ENCODE assay signal across 17 cellular contexts in the genomic region with DNA sequence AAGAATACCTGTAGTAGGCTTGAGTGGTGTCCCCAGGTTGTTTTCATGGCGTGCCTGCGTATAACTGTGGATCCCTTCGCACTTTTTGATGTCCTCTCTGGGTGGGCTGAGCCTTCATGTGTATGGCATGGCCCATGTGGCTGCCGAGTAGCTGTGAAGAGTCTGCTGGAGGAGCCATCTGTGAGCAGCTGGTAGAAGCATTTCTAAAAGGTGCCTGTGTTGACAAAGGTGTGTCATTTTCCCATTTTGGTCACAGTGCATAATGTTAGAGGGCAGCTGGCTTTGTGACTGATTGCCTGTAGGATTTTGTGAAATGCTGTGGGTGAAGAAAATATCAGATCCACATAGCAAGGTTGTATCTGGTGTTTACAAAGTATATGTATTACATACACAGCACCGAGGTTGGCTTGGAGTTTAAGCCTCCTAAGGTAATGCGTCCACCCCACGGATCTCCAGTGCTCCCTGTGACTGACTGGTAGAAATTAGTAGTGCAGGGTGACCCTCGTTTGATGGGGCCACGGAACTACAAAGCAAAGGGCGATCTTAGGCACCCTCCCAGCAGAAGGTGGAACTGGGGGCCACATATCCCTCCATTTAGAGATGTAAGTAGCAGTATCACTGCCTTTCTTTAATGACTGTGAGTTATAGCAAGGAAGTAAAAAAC. TPM values are rescaled to one million over a fixed set of nuclear protein-coding genes. Genes with fewer than 3 reads are reported as not detected.
DNase-seq lines count a peak whose midpoint lies in the region; ATAC-seq lines count a peak whose summit lies in the region.
"Had no signal": no experiment of that assay in that cellular context is flagged by ENCODE, and none has a peak within 500 bp of the region (broad histone marks: within the 10 kb centered on the region; RNA-seq: fewer than 3 reads in every experiment).

No MANE protein-coding gene starts in this region.

- no peak overlapping the region for H3K27ac Mint-ChIP-seq in activated T-cell treated with anti-CD3 and anti-CD28 coated beads, Interleukin-2, amount 50 U/mL, for 24 hours
- H3K27ac Mint-ChIP-seq: activated naive CD8-positive, alpha-beta T cell treated with anti-CD3 and anti-CD28 coated beads, Interleukin-2, amount 10 ng/mL, durations not matched to agents 7 days and 5 days; naive thymus-derived CD4-positive, alpha-beta T cell had no signal

- peak; percentile 74 for DNase-seq in DMS153 (lab: John Stamatoyannopoulos, UW)
- DNase-seq in RPMI8226, result peak; percentile 19
- peak; percentile 20 for DNase-seq in left cardiac atrium
- peak; percentile 62 to 88 for DNase-seq in trophoblast cell
- no peak for DNase-seq in activated T-cell treated with anti-CD3 and anti-CD28 coated beads, Interleukin-2, amount 50 U/mL, for 24 hours
- DNase-seq in activated CD4-positive, CD25-positive, alpha-beta regulatory T cell (lab: John Stamatoyannopoulos, UW), result no peak
- no peak for DNase-seq in T-helper 1 cell
- DNase-seq: activated CD4-positive, alpha-beta T cell treated with anti-CD3 and anti-CD28 coated beads for 48 hours; activated naive CD8-positive, alpha-beta T cell treated with anti-CD3 and anti-CD28 coated beads, Interleukin-2, amount 10 ng/mL, durations not matched to agents 7 days and 5 days; cerebellar nuclear complex; glutamatergic neuron; kidney glomerular epithelial cell; naive thymus-derived CD4-positive, alpha-beta T cell; NCI-H1930; NK-92 treated with Interleukin-12 subunit alpha and Interleukin-12 subunit beta, amount 100 ng/mL, for 24 hours; SHP77 treated with DMSO at 0.1 percent for 48 hours had no signal

- no peaks in the 10 kb centered on the region for H3K79me2 ChIP-seq in trophoblast cell (ENCODE audit: control insufficient read depth, insufficient read depth, low read length, poor library complexity)

- no peak overlapping the region for H3K23ac ChIP-seq in trophoblast cell (ENCODE audit: low read length)

- H3K36me3 Mint-ChIP-seq in activated T-cell treated with anti-CD3 and anti-CD28 coated beads, Interleukin-2, amount 50 U/mL, for 24 hours (ENCODE audit: low read depth), result no peaks in the 10 kb centered on the region
- H3K36me3 Mint-ChIP-seq: activated naive CD8-positive, alpha-beta T cell treated with anti-CD3 and anti-CD28 coated beads, Interleukin-2, amount 10 ng/mL, durations not matched to agents 7 days and 5 days; naive thymus-derived CD4-positive, alpha-beta T cell had no signal

- H3K4me2 ChIP-seq in trophoblast cell (ENCODE audit: low read length), result no peak overlapping the region

- no peaks in the 10 kb centered on the region for H3K27me3 ChIP-seq in trophoblast cell (ENCODE audit: insufficient read depth, low read length)

- H4K12ac ChIP-seq in trophoblast cell (ENCODE audit: low read depth, low read length), result no peak overlapping the region

- no peaks in the 10 kb centered on the region for H3K9me3 ChIP-seq in trophoblast cell (ENCODE audit: insufficient read depth, low read depth, low read length)

- H4K8ac ChIP-seq in trophoblast cell (ENCODE audit: low read depth, low read length), result no peak overlapping the region

- no CpG with 5 or more reads among the region's 10 CpGs for WGBS in trophoblast cell (ENCODE audit: extremely low coverage, insufficient coverage, insufficient read length)

- no peak overlapping the region for H2BK5ac ChIP-seq in trophoblast cell (ENCODE audit: low read depth, low read length, poor library complexity)

- H2BK12ac ChIP-seq in trophoblast cell (ENCODE audit: low read length), result no peak overlapping the region

- H2BK120ac ChIP-seq in trophoblast cell (ENCODE audit: insufficient read depth, low read length, poor library complexity), result no peak overlapping the region

- no peak overlapping the region for H3K27ac ChIP-seq in trophoblast cell (ENCODE audit: low read depth, low read length)

- no peak overlapping the region for H3K14ac ChIP-seq in trophoblast cell (ENCODE audit: low read length)

- intact Hi-C loops in left cardiac atrium (cut with DNase I), result no loop called here

- no peak overlapping the region for H3K4me3 ChIP-seq in trophoblast cell (ENCODE audit: low read depth, low read length)

- H3K9ac ChIP-seq in trophoblast cell (ENCODE audit: low read length), result no peak overlapping the region

- H3K9me3 Mint-ChIP-seq in activated T-cell treated with anti-CD3 and anti-CD28 coated beads, Interleukin-2, amount 50 U/mL, for 24 hours, result no peaks in the 10 kb centered on the region
- H3K9me3 Mint-ChIP-seq: activated naive CD8-positive, alpha-beta T cell treated with anti-CD3 and anti-CD28 coated beads, Interleukin-2, amount 10 ng/mL, durations not matched to agents 7 days and 5 days had no signal

- peak in 1 of 2 donors; percentile 4 for ATAC-seq in left cardiac atrium
- no peak for ATAC-seq in HG02610 (IDR thresholded peaks at IDR 0.05; ENCODE audit: unreplicated experiment)
- ATAC-seq: naive thymus-derived CD4-positive, alpha-beta T cell had no signal

- no peak overlapping the region for H3K4ac ChIP-seq in trophoblast cell (ENCODE audit: low read depth, low read length)

- no peak overlapping the region for H3K4me3 Mint-ChIP-seq in activated T-cell treated with anti-CD3 and anti-CD28 coated beads, Interleukin-2, amount 50 U/mL, for 24 hours
- H3K4me3 Mint-ChIP-seq: activated naive CD8-positive, alpha-beta T cell treated with anti-CD3 and anti-CD28 coated beads, Interleukin-2, amount 10 ng/mL, durations not matched to agents 7 days and 5 days; naive thymus-derived CD4-positive, alpha-beta T cell had no signal

- H3K4me1 Mint-ChIP-seq in activated T-cell treated with anti-CD3 and anti-CD28 coated beads, Interleukin-2, amount 50 U/mL, for 24 hours (ENCODE audit: low read depth), result peaks cover 1% of the 10 kb centered on the region

- peaks cover 0 to 1% of the 10 kb centered on the region in 2 experiments for H3K36me3 ChIP-seq in trophoblast cell (ENCODE audit: control insufficient read depth in 1 of 2, insufficient read depth in 2 of 2, low read length in 2 of 2)

- H2AFZ ChIP-seq in trophoblast cell (ENCODE audit: insufficient read depth, low read length, poor library complexity), result no peak overlapping the region

- no peak overlapping the region for H4K91ac ChIP-seq in trophoblast cell (ENCODE audit: low read depth, low read length)

- peaks cover 0 to 7% of the 10 kb centered on the region in 2 experiments for H3K4me1 ChIP-seq in trophoblast cell (ENCODE audit: control insufficient read depth in 1 of 2, insufficient read depth in 2 of 2, low read length in 2 of 2)

- no peak overlapping the region for H2AK5ac ChIP-seq in trophoblast cell (ENCODE audit: low read length)

- no peak overlapping the region for H3K18ac ChIP-seq in trophoblast cell (ENCODE audit: low read length)

- H3K79me1 ChIP-seq in trophoblast cell (ENCODE audit: low read length), result no peaks in the 10 kb centered on the region

- peaks cover 23% of the 10 kb centered on the region for H3K27me3 Mint-ChIP-seq in activated T-cell treated with anti-CD3 and anti-CD28 coated beads, Interleukin-2, amount 50 U/mL, for 24 hours

RNA-seq across cellular contexts. Expression of a gene that starts 16.5 kb away (rescaled TPM):
- total RNA-seq in left cardiac atrium, result 10 to 100 TPM; 43.9 to 59.6 TPM
- 1.7 and 1.9 TPM in 2 replicates for polyA plus RNA-seq in trophoblast cell (2013)
- polyA plus RNA-seq: naive thymus-derived CD4-positive, alpha-beta T cell had no signal

Comparison
In these comparisons a context has a peak if more than half of its experiments do, and no peak if none do; other contexts are left out.
1. DNase-seq: peak in DMS153 (single experiment), RPMI8226 (single experiment), left cardiac atrium (single experiment) and trophoblast cell (2 of 2); none in activated T-cell treated with anti-CD3 and anti-CD28 coated beads, Interleukin-2, amount 50 U/mL, for 24 hours (single experiment), activated CD4-positive, CD25-positive, alpha-beta regulatory T cell (0 of 4) and T-helper 1 cell (0 of 5).